Comparison of ENCODE assay signal across 26 cellular contexts in the genomic region with DNA sequence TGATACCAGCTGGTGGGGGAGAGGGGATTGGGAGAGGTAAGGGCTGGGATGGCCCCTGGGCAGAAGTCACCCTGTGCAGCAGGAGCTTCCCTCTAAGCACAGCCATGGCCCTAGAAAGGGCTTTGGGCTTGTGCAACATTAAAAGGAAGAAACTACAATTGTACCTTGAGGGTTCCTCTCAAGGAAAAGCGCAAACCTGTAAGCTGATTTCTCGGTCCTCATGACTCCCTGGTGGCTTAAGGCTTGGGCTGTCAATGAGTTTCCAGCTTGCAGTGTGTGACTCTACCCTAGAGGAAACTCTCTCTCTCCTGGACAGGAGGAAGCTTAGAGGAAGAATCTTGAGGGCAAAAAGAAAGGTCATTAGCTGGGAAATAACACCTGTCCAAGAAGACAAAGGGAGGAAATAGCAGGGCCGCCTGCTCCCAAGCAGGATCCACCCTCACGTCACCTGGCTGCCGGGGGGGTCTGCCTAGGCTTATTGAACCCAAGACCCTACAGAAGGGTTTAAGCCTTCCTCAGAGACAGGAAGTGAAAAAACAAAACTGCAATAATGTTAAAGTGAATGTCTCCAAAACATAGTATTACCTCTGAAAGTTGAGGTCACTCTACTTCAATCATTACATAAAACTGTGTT.
DNase-seq lines count a peak whose midpoint lies in the region; ATAC-seq, FAIRE-seq and TF ChIP-seq lines count a peak whose summit lies in the region.
"Had no signal": no experiment of that assay in that cellular context is flagged by ENCODE, and none has a peak within 500 bp of the region (broad histone marks: within the 10 kb centered on the region; RNA-seq: fewer than 3 reads in every experiment).

No MANE protein-coding gene starts in this region.

- H3K27me3 Mint-ChIP-seq in endothelial cell (ENCODE audit: unreplicated experiment), result peaks cover 7% of the 10 kb centered on the region
- peaks cover 3 to 11% (median 9%) of the 10 kb centered on the region in 3 donors for H3K27me3 Mint-ChIP-seq in immature natural killer cell (ENCODE audit: low read depth in 3 of 3)

- TF ChIP-seq CTCF in endothelial cell (IDR thresholded peaks at IDR 0.05; ENCODE audit: unreplicated experiment) (no peak), lung (IDR thresholded peaks at IDR 0.05; ENCODE audit: control extremely low read depth, extremely low read depth) (no peak)

- H3K27ac Mint-ChIP-seq in endothelial cell (ENCODE audit: unreplicated experiment), result peak overlapping the region; percentile 77
- no peak overlapping the region for H3K27ac Mint-ChIP-seq in immature natural killer cell
- no peak overlapping the region for H3K27ac Mint-ChIP-seq in activated naive CD4-positive, alpha-beta T cell treated with anti-CD3 and anti-CD28 coated beads, Interleukin-2, amount 50 U/mL, for 72 hours
- H3K27ac Mint-ChIP-seq: activated T-cell treated with anti-CD3 and anti-CD28 coated beads, Interleukin-2, amount 50 U/mL, for 72 hours; effector memory CD8-positive, alpha-beta T cell; memory B cell; T-helper 1 cell treated with Interleukin-12 subunit alpha and Interleukin-12 subunit beta and Interleukin-4 antibody, amounts not matched to agents 30 μg/mL and 1 μg/mL, for 36 hours had no signal

- H3K9me3 Mint-ChIP-seq in endothelial cell (ENCODE audit: unreplicated experiment) (no peaks in the 10 kb centered on the region), immature natural killer cell (no peaks in the 10 kb centered on the region)
- H3K9me3 Mint-ChIP-seq in activated naive CD4-positive, alpha-beta T cell treated with anti-CD3 and anti-CD28 coated beads, Interleukin-2, amount 50 U/mL, for 72 hours, result peaks cover 5 to 7% of the 10 kb centered on the region in 2 donors
- H3K9me3 Mint-ChIP-seq: activated T-cell treated with anti-CD3 and anti-CD28 coated beads, Interleukin-2, amount 50 U/mL, for 72 hours; effector memory CD8-positive, alpha-beta T cell; H9; memory B cell; T-helper 1 cell treated with Interleukin-12 subunit alpha and Interleukin-12 subunit beta and Interleukin-4 antibody, amounts not matched to agents 30 μg/mL and 1 μg/mL, for 36 hours had no signal

- peak; percentile 14 for DNase-seq in NCI-H146 treated with DMSO at 0.1 percent for 48 hours (lab: John Stamatoyannopoulos, UW; ENCODE audit: unreplicated experiment)
- DNase-seq in endothelial cell (ENCODE audit: low spot score), result no peak
- no peak for DNase-seq in lung (ENCODE audit: low spot score)
- DNase-seq in small intestine, result peak; percentile 12
- no peak for DNase-seq in DMS153 (lab: John Stamatoyannopoulos, UW)
- no peak for DNase-seq in immature natural killer cell
- no peak for DNase-seq in activated naive CD4-positive, alpha-beta T cell treated with anti-CD3 and anti-CD28 coated beads, Interleukin-2, amount 50 U/mL, for 72 hours (ENCODE audit: low spot score in 2 of 2)
- DNase-seq: activated CD4-positive, alpha-beta T cell treated with anti-CD3 and anti-CD28 coated beads, Interleukin-2, amount 50 U/mL, for 48 hours; activated CD4-positive, CD25-positive, alpha-beta regulatory T cell; activated T-cell treated with anti-CD3 and anti-CD28 coated beads, Interleukin-2, amount 50 U/mL, for 72 hours; effector memory CD8-positive, alpha-beta T cell; foreskin fibroblast; NCI-H2107; PC-3; sigmoid colon; stimulated activated CD4-positive, alpha-beta T cell treated with anti-CD3 and anti-CD28 coated beads, Interleukin-4, amount 100 ng/mL, for 4 hours; tibial artery had no signal

- H3K4me1 Mint-ChIP-seq in endothelial cell (ENCODE audit: unreplicated experiment) (peaks cover 30% of the 10 kb centered on the region), immature natural killer cell (no peaks in the 10 kb centered on the region)
- H3K4me1 Mint-ChIP-seq: memory B cell had no signal

- H3K27me3 ChIP-seq in lung (ENCODE audit: control insufficient read depth, insufficient read depth) (no peaks in the 10 kb centered on the region), small intestine (ENCODE audit: control insufficient read depth in 2 of 2, insufficient read depth in 2 of 2, low read length in 2 of 2) (no peaks in the 10 kb centered on the region)
- H3K27me3 ChIP-seq: esophagus muscularis mucosa, sigmoid colon had no signal

- WGBS in lung, 2 donors, result 53 to 66% methylated on average over 5 of the region's 5 CpGs
- 28 to 55% (median 45%) methylated on average over 5 of the region's 5 CpGs for WGBS in small intestine, 3 donors

- H3K4me3 Mint-ChIP-seq in endothelial cell (ENCODE audit: unreplicated experiment) (no peak overlapping the region), immature natural killer cell (no peak overlapping the region)
- H3K4me3 Mint-ChIP-seq: activated T-cell treated with anti-CD3 and anti-CD28 coated beads, Interleukin-2, amount 50 U/mL, for 72 hours; effector memory CD8-positive, alpha-beta T cell; H9; memory B cell; T-helper 1 cell treated with Interleukin-12 subunit alpha and Interleukin-12 subunit beta and Interleukin-4 antibody, amounts not matched to agents 30 μg/mL and 1 μg/mL, for 36 hours had no signal

- H3K36me3 Mint-ChIP-seq in endothelial cell (ENCODE audit: low read depth, unreplicated experiment) (no peaks in the 10 kb centered on the region), immature natural killer cell (no peaks in the 10 kb centered on the region)
- peaks cover 0 to 1% of the 10 kb centered on the region in 2 donors for H3K36me3 Mint-ChIP-seq in activated naive CD4-positive, alpha-beta T cell treated with anti-CD3 and anti-CD28 coated beads, Interleukin-2, amount 50 U/mL, for 72 hours
- H3K36me3 Mint-ChIP-seq: memory B cell had no signal

- peak; percentile 71 for ATAC-seq in lung (ENCODE audit: insufficient read depth, low FRiP score)
- no peak for ATAC-seq in activated naive CD4-positive, alpha-beta T cell treated with anti-CD3 and anti-CD28 coated beads, Interleukin-2, amount 50 U/mL, for 72 hours
- ATAC-seq: activated T-cell treated with anti-CD3 and anti-CD28 coated beads, Interleukin-2, amount 50 U/mL, for 72 hours; effector memory CD8-positive, alpha-beta T cell; HepG2; PC-3 had no signal

- H3K4me1 ChIP-seq in lung (ENCODE audit: control insufficient read depth in 2 of 2, insufficient read depth in 2 of 2, low read length in 2 of 2) (no peaks in the 10 kb centered on the region), small intestine (ENCODE audit: control insufficient read depth in 2 of 2, insufficient read depth in 1 of 2, low read depth in 1 of 2, low read length in 1 of 2) (no peaks in the 10 kb centered on the region)
- H3K4me1 ChIP-seq: tibial artery had no signal

- H3K9me3 ChIP-seq in lung (ENCODE audit: control insufficient read depth in 2 of 2, insufficient read depth in 1 of 2, low read length in 1 of 2) (no peaks in the 10 kb centered on the region), small intestine (ENCODE audit: control insufficient read depth, low read depth) (no peaks in the 10 kb centered on the region)
- H3K9me3 ChIP-seq: esophagus muscularis mucosa, neutrophil, sigmoid colon, SK-N-SH, tibial artery had no signal

- H3K36me3 ChIP-seq in lung (ENCODE audit: control insufficient read depth in 2 of 2, insufficient read depth in 2 of 2, low read length in 2 of 2), result no peaks in the 10 kb centered on the region
- H3K36me3 ChIP-seq in small intestine (ENCODE audit: control insufficient read depth in 2 of 2, insufficient read depth in 2 of 2, low read length in 2 of 2), result no peaks in the 10 kb centered on the region
- H3K36me3 ChIP-seq: esophagus muscularis mucosa, neutrophil, sigmoid colon, tibial artery had no signal

- H3K4me3 ChIP-seq in lung (no peak overlapping the region), small intestine (ENCODE audit: low read depth in 1 of 2, low read length in 2 of 2) (no peak overlapping the region)
- H3K4me3 ChIP-seq: esophagus muscularis mucosa, sigmoid colon, tibial artery had no signal

- H3K27ac ChIP-seq in lung (ENCODE audit: low read depth in 1 of 2, low read length in 1 of 2) (peak overlapping the region in 1 of 2 donors; percentile 80), small intestine (ENCODE audit: low read depth in 1 of 2, low read length in 1 of 2) (no peak overlapping the region)
- H3K27ac ChIP-seq: esophagus muscularis mucosa, neutrophil, tibial artery had no signal

- no peak for FAIRE-seq in small intestine (lab: Jason Lieb, UNC)
- FAIRE-seq: GM12891, HepG2, kidney had no signal

Comparison
In these comparisons a context has a peak if more than half of its experiments do, and no peak if none do; other contexts are left out.
1. DNase-seq: peak in NCI-H146 treated with DMSO at 0.1 percent for 48 hours (single experiment) and small intestine (single experiment); none in endothelial cell (single experiment), lung (single experiment), DMS153 (single experiment), immature natural killer cell (0 of 3) and activated naive CD4-positive, alpha-beta T cell treated with anti-CD3 and anti-CD28 coated beads, Interleukin-2, amount 50 U/mL, for 72 hours (0 of 2).